In genomic region chr1:48966583-48966982, GRCh38 we compare ENCODE assay signal across 19 cellular contexts.
DNase-seq lines count a peak whose midpoint lies in the region; ATAC-seq and TF ChIP-seq lines count a peak whose summit lies in the region.
"Had no signal": no experiment of that assay in that cellular context is flagged by ENCODE, and none has a peak within 500 bp of the region (broad histone marks: within the 10 kb centered on the region; RNA-seq: fewer than 3 reads in every experiment).

No MANE protein-coding gene starts in this region.

- intact Hi-C loops in activated CD4-positive, alpha-beta T cell treated with anti-CD3 and anti-CD28 coated beads, Interleukin-2, amount 10 ng/mL, durations not matched to agents 24 days and 14 days (cut with micrococcal nuclease): no loop called here

- H3K4me1 Mint-ChIP-seq in activated CD4-positive, alpha-beta T cell treated with anti-CD3 and anti-CD28 coated beads, Interleukin-2, amount 10 ng/mL, durations not matched to agents 24 days and 14 days: no peaks in the 10 kb centered on the region
- H3K4me1 Mint-ChIP-seq: CD14-positive monocyte, GM23338 had no signal

- peak; percentile 5 for DNase-seq in GM03348 (ENCODE audit: low spot score)
- DNase-seq in RKO (ENCODE audit: low spot score): peak; percentile 7
- peak; percentile 19 for DNase-seq in epithelial cell of esophagus (ENCODE audit: low read depth)
- DNase-seq in kidney tubule cell (ENCODE audit: low spot score): peak; percentile 44
- no peak for DNase-seq in activated CD4-positive, alpha-beta T cell treated with anti-CD3 and anti-CD28 coated beads, Interleukin-2, amount 10 ng/mL, durations not matched to agents 24 days and 14 days
- no peak for DNase-seq in SW480 (ENCODE audit: low spot score)
- DNase-seq: AML-193, DMS79, NCI-H1105 treated with DMSO at 0.1 percent for 48 hours, NCI-H1694 treated with DMSO at 0.1 percent for 48 hours, NCI-H2227 treated with DMSO at 0.1 percent for 48 hours, NCI-H524, NCI-H82, OCI-M1 had no signal

- H3K36me3 Mint-ChIP-seq in activated CD4-positive, alpha-beta T cell treated with anti-CD3 and anti-CD28 coated beads, Interleukin-2, amount 10 ng/mL, durations not matched to agents 24 days and 14 days (ENCODE audit: low read depth): no peaks in the 10 kb centered on the region
- H3K36me3 Mint-ChIP-seq: CD14-positive monocyte had no signal

- no peak for ATAC-seq in GM18505 (IDR thresholded peaks at IDR 0.05; ENCODE audit: unreplicated experiment)
- no peak for ATAC-seq in HG03196 (IDR thresholded peaks at IDR 0.05; ENCODE audit: unreplicated experiment)
- ATAC-seq: GM23338, K562 had no signal

- no peak overlapping the region for H3K4me3 ChIP-seq in epithelial cell of esophagus (ENCODE audit: low read length)
- H3K4me3 ChIP-seq: GM23338, K562 had no signal

- no peaks in the 10 kb centered on the region for H3K9me3 Mint-ChIP-seq in activated CD4-positive, alpha-beta T cell treated with anti-CD3 and anti-CD28 coated beads, Interleukin-2, amount 10 ng/mL, durations not matched to agents 24 days and 14 days

- no peak for TF ChIP-seq POLR2A in GM18505 (IDR thresholded peaks at IDR 0.05; ENCODE audit: borderline replicate concordance, extremely low read depth, insufficient read depth, insufficient read length)

- no peak overlapping the region for H3K27ac Mint-ChIP-seq in activated CD4-positive, alpha-beta T cell treated with anti-CD3 and anti-CD28 coated beads, Interleukin-2, amount 10 ng/mL, durations not matched to agents 24 days and 14 days
- H3K27ac Mint-ChIP-seq: CD14-positive monocyte, GM23338 had no signal

- no peak overlapping the region for H3K4me3 Mint-ChIP-seq in activated CD4-positive, alpha-beta T cell treated with anti-CD3 and anti-CD28 coated beads, Interleukin-2, amount 10 ng/mL, durations not matched to agents 24 days and 14 days
- H3K4me3 Mint-ChIP-seq: CD14-positive monocyte, GM23338 had no signal

- peaks cover 3% of the 10 kb centered on the region for H3K27me3 Mint-ChIP-seq in activated CD4-positive, alpha-beta T cell treated with anti-CD3 and anti-CD28 coated beads, Interleukin-2, amount 10 ng/mL, durations not matched to agents 24 days and 14 days

- no peak for TF ChIP-seq CTCF in epithelial cell of esophagus (IDR thresholded peaks at IDR 0.05; ENCODE audit: insufficient read depth, low read depth, low read length, missing control alignments)

Comparison
In these comparisons a context has a peak if more than half of its experiments do, and no peak if none do; other contexts are left out.
1. DNase-seq: peak in GM03348 (single experiment), RKO (single experiment), epithelial cell of esophagus (single experiment) and kidney tubule cell (single experiment); none in activated CD4-positive, alpha-beta T cell treated with anti-CD3 and anti-CD28 coated beads, Interleukin-2, amount 10 ng/mL, durations not matched to agents 24 days and 14 days (single experiment) and SW480 (single experiment).